1 cellular context compared by ENCODE assay signal in genomic region chr6:149015224-149015876, GRCh38.
TF ChIP-seq lines count a peak whose summit lies in the region.

No MANE protein-coding gene starts in this region.

TF ChIP-seq in H1, 55 proteins besides CTCF, POLR2A, EP300 and RAD21:
- TF ChIP-seq NRF1 (IDR thresholded peaks at IDR 0.05; ENCODE audit: low read depth, low read length) (no peak), CEBPB (IDR thresholded peaks at IDR 0.05; ENCODE audit: low read depth, low read length) (peak; percentile 86; the same call in 1 of the 2 replicates)
